ENCODE assay signal across 8 cellular contexts in the genomic region with DNA sequence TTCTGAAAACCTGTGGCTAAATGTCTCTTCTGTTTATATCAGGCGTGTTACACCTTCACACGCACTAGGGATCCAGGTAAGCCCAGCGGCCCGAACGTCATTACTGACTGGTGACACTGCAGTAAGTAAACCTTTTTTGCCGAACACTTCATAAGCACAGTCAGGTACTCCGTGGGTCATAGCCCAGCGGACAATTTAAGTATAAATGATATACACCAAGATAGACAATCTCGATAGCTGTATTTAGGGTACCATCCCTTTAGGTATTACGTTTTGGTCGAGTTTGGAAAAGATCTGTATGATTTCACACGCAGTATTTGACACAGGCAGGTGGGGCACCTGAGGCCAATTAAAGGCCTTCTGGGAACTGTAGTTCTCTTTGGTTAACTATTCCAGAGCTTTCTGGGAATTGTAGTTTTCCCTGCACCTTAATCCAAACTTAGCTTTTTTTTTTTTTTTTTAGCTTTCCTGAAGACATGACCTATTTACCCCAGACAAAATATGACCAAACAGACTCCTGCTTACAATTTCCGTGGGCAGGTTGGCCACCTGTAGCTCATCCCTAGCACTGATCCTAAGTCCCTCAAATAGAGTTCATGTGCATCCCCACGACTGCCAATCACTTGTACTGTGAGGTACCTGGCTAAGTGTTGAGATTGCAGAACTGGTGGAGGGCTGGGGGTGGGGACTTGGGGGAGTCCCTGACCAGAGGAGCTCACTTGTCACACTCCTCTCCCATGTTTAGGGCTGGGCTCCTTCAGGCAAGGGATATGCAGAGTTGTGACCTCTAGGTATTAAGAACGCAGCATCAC. TPM values are rescaled to one million over a fixed set of nuclear protein-coding genes. Genes with fewer than 3 reads are reported as not detected.
DNase-seq lines count a peak whose midpoint lies in the region; ATAC-seq, FAIRE-seq and TF ChIP-seq lines count a peak whose summit lies in the region.

No MANE protein-coding gene starts in this region.

- no peaks in the 10 kb centered on the region for H3K27me3 Mint-ChIP-seq in activated T-cell treated with anti-CD3 and anti-CD28 coated beads, Interleukin-2, amount 50 U/mL, for 72 hours (ENCODE audit: low read depth)
- H3K27me3 Mint-ChIP-seq in neural crest cell (ENCODE audit: low read depth): peaks cover 3% of the 10 kb centered on the region

- DNase-seq in H54 (ENCODE audit: insufficient read length, low spot score) (peak; percentile 50), NCI-H526 (lab: John Stamatoyannopoulos, UW) (peak; percentile 50 to 61), fibroblast of the aortic adventitia (ENCODE audit: low read depth) (peak; percentile 56), neural crest cell (ENCODE audit: low read depth, low spot score) (no peak)
- peak in 1 of 2 donors; percentile 20 for DNase-seq in activated T-cell treated with anti-CD3 and anti-CD28 coated beads, Interleukin-2, amount 50 U/mL, for 72 hours

- H3K9me3 ChIP-seq in BLaER1: no peaks in the 10 kb centered on the region

- peak overlapping the region; percentile 87 for H3K9ac ChIP-seq in BLaER1

- peak overlapping the region; percentile 97 for H3K27ac Mint-ChIP-seq in activated T-cell treated with anti-CD3 and anti-CD28 coated beads, Interleukin-2, amount 50 U/mL, for 72 hours
- H3K27ac Mint-ChIP-seq in neural crest cell (ENCODE audit: unreplicated experiment): peak overlapping the region; percentile 76

- H3K4me2 ChIP-seq in BLaER1: peak overlapping the region; percentile 81

- H3K27ac ChIP-seq in BLaER1: peak overlapping the region; percentile 83

- TF ChIP-seq CTCF in fibroblast of the aortic adventitia (IDR thresholded peaks at IDR 0.05; ENCODE audit: insufficient read depth, low read length): no peak
- TF ChIP-seq CTCF in neural crest cell (conservative IDR thresholded peaks at IDR 0.05): no peak

- no peak for TF ChIP-seq POLR2A in H54 (IDR thresholded peaks at IDR 0.05; ENCODE audit: low read depth, low read length)

- H4K20me1 ChIP-seq in BLaER1: peaks cover 10% of the 10 kb centered on the region

- peak overlapping the region; percentile 97 to 98 for H3K4me3 Mint-ChIP-seq in activated T-cell treated with anti-CD3 and anti-CD28 coated beads, Interleukin-2, amount 50 U/mL, for 72 hours
- peak overlapping the region; percentile 95 for H3K4me3 Mint-ChIP-seq in neural crest cell

- no peaks in the 10 kb centered on the region for H3K27me3 ChIP-seq in BLaER1

- H3K4me3 ChIP-seq in BLaER1 (peak overlapping the region; percentile 86), fibroblast of the aortic adventitia (ENCODE audit: low read depth, low read length) (peak overlapping the region; percentile 99)

- peaks cover 30% of the 10 kb centered on the region for H3K36me3 ChIP-seq in BLaER1

- no peaks in the 10 kb centered on the region for H3K9me3 Mint-ChIP-seq in activated T-cell treated with anti-CD3 and anti-CD28 coated beads, Interleukin-2, amount 50 U/mL, for 72 hours
- no peaks in the 10 kb centered on the region for H3K9me3 Mint-ChIP-seq in neural crest cell

- no peak for FAIRE-seq in H54 (lab: Jason Lieb, UNC)

- H3K36me3 Mint-ChIP-seq in activated T-cell treated with anti-CD3 and anti-CD28 coated beads, Interleukin-2, amount 50 U/mL, for 72 hours (ENCODE audit: insufficient read depth in 2 of 2): peaks cover 0 to 9% of the 10 kb centered on the region in 2 donors
- peaks cover 2% of the 10 kb centered on the region for H3K36me3 Mint-ChIP-seq in neural crest cell (ENCODE audit: low read depth)

- ATAC-seq in activated T-cell treated with anti-CD3 and anti-CD28 coated beads, Interleukin-2, amount 50 U/mL, for 72 hours (replicated peaks in 1 of 2): peak; percentile 14 to 30
- ATAC-seq in GM19023 (IDR thresholded peaks at IDR 0.05; ENCODE audit: unreplicated experiment): no peak
- no peak for ATAC-seq in HG03095 (IDR thresholded peaks at IDR 0.05; ENCODE audit: unreplicated experiment)

- H3K4me1 Mint-ChIP-seq in activated T-cell treated with anti-CD3 and anti-CD28 coated beads, Interleukin-2, amount 50 U/mL, for 72 hours (ENCODE audit: low read depth): peaks cover 43% of the 10 kb centered on the region
- H3K4me1 Mint-ChIP-seq in neural crest cell: peaks cover 44% of the 10 kb centered on the region

- H3K4me1 ChIP-seq in BLaER1: peaks cover 53% of the 10 kb centered on the region

RNA-seq across cellular contexts. Expression of a gene that starts 0.9 kb away (rescaled TPM):
- 10 to 100 TPM; 49.2 to 64.7 TPM for total RNA-seq in activated T-cell treated with anti-CD3 and anti-CD28 coated beads, Interleukin-2, amount 50 U/mL, for 72 hours
- total RNA-seq in fibroblast of the aortic adventitia (ENCODE audit: low replicate concordance): 37.9 and 62.0 TPM in 2 replicates
- 202 and 205 TPM in 2 replicates for total RNA-seq in neural crest cell

RNA-seq across cellular contexts. Expression of a gene that starts 3.5 kb away (rescaled TPM):
- 1 to 10 TPM in 1 of 2 donors, under 1 TPM in 1; 0.88 to 1.9 TPM for total RNA-seq in activated T-cell treated with anti-CD3 and anti-CD28 coated beads, Interleukin-2, amount 50 U/mL, for 72 hours
- total RNA-seq in fibroblast of the aortic adventitia (ENCODE audit: low replicate concordance) (3.3 and 3.8 TPM in 2 replicates), neural crest cell (60.8 and 61.1 TPM in 2 replicates)

RNA-seq across cellular contexts. Expression of a gene that starts 19.6 kb away (rescaled TPM):
- under 1 TPM; 0.22 to 0.23 TPM for total RNA-seq in activated T-cell treated with anti-CD3 and anti-CD28 coated beads, Interleukin-2, amount 50 U/mL, for 72 hours
- total RNA-seq in fibroblast of the aortic adventitia (ENCODE audit: low replicate concordance) (0.27 TPM in 1 of 2 replicates, not detected in the other), neural crest cell (0.32 and 0.84 TPM in 2 replicates)

RNA-seq across cellular contexts. Expression of a gene that starts 29.1 kb away (rescaled TPM):
- 1 to 10 TPM; 3.4 to 5.1 TPM for total RNA-seq in activated T-cell treated with anti-CD3 and anti-CD28 coated beads, Interleukin-2, amount 50 U/mL, for 72 hours
- total RNA-seq in fibroblast of the aortic adventitia (ENCODE audit: low replicate concordance): 4.4 and 48.2 TPM in 2 replicates
- 0.35 and 1.2 TPM in 2 replicates for total RNA-seq in neural crest cell

RNA-seq across cellular contexts. Expression of a gene that starts 35.8 kb away (rescaled TPM):
- total RNA-seq in activated T-cell treated with anti-CD3 and anti-CD28 coated beads, Interleukin-2, amount 50 U/mL, for 72 hours: 10 to 100 TPM; 24.0 to 27.1 TPM
- total RNA-seq in fibroblast of the aortic adventitia (ENCODE audit: low replicate concordance): 35.8 and 48.2 TPM in 2 replicates
- 46.3 and 49.9 TPM in 2 replicates for total RNA-seq in neural crest cell

Comparison
In these comparisons a context has a peak if more than half of its experiments do, and no peak if none do; other contexts are left out.
1. ATAC-seq: peak in activated T-cell treated with anti-CD3 and anti-CD28 coated beads, Interleukin-2, amount 50 U/mL, for 72 hours (2 of 2); none in GM19023 (single experiment) and HG03095 (single experiment).
2. RNA of a gene that starts 3.5 kb away (total RNA-seq): 60.8 to 61.1 TPM in neural crest cell; 3.3 to 3.8 TPM in fibroblast of the aortic adventitia and 0.88 to 1.9 TPM in activated T-cell treated with anti-CD3 and anti-CD28 coated beads, Interleukin-2, amount 50 U/mL, for 72 hours; every median in the first group is over 10 times any median in the second.